26 cellular contexts compared by ENCODE assay signal in genomic region chr5:132884548-132884947, GRCh38. TPM values are rescaled to one million over a fixed set of nuclear protein-coding genes. Genes with fewer than 3 reads are reported as not detected.
A peak's percentile ranks its signal among the peaks of the same experiment; 100 is the strongest.
DNase-seq lines count a peak whose midpoint lies in the region; ATAC-seq lines count a peak whose summit lies in the region.
"Had no signal": no experiment of that assay in that cellular context is flagged by ENCODE, and none has a peak within 500 bp of the region (broad histone marks: within the 10 kb centered on the region; RNA-seq: fewer than 3 reads in every experiment).

No MANE protein-coding gene starts in this region.

- no peak overlapping the region for H3K4me3 Mint-ChIP-seq in activated naive CD4-positive, alpha-beta T cell treated with anti-CD3 and anti-CD28 coated beads for 36 hours
- no peak overlapping the region for H3K4me3 Mint-ChIP-seq in T-cell
- H3K4me3 Mint-ChIP-seq: B cell; CD8-positive, alpha-beta T cell; IgD-negative memory B cell had no signal

- no peak overlapping the region for H3K4me3 ChIP-seq in mesenchymal stem cell (ENCODE audit: insufficient read depth in 1 of 2, low read depth in 1 of 2, low read length in 2 of 2)
- H3K4me3 ChIP-seq: HAP-1, SJCRH30 had no signal

- H2BK120ac ChIP-seq in mesenchymal stem cell (ENCODE audit: low read depth, low read length) = no peak overlapping the region

- CTCF ChIA-PET in activated naive CD4-positive, alpha-beta T cell treated with anti-CD3 and anti-CD28 coated beads for 36 hours (lab: Charles Lee) = interaction anchor here (0.6 to 2.7 kb wide), 4 partner anchors 39 to 498 kb away, joined by 3 to 12 read pairs (median 4); no protein-coding TSS in a partner anchor
- CTCF ChIA-PET in T-cell (lab: Charles Lee) = interaction anchor here in 1 of 2 donors (0.7 kb wide), 1 partner anchor 17 kb away, joined by 3 read pairs; no protein-coding TSS in a partner anchor

- H3K23ac ChIP-seq in mesenchymal stem cell (ENCODE audit: low read length in 2 of 2) = no peak overlapping the region

- peak overlapping the region; percentile 41 for H3K27ac Mint-ChIP-seq in activated naive CD4-positive, alpha-beta T cell treated with anti-CD3 and anti-CD28 coated beads for 36 hours
- H3K27ac Mint-ChIP-seq in T-cell = no peak overlapping the region
- H3K27ac Mint-ChIP-seq: B cell; CD8-positive, alpha-beta T cell had no signal

- H3K14ac ChIP-seq in mesenchymal stem cell (ENCODE audit: low read length in 2 of 2) = no peak overlapping the region

- no peak overlapping the region for H3K4me2 ChIP-seq in mesenchymal stem cell (ENCODE audit: low read length, poor library complexity, severe bottlenecking)
- H3K4me2 ChIP-seq: KMS-11 had no signal

- H3K9me3 ChIP-seq in mesenchymal stem cell (ENCODE audit: control insufficient read depth, low read length) = no peaks in the 10 kb centered on the region
- H3K9me3 ChIP-seq: HAP-1, SJCRH30 had no signal

- no peaks in the 10 kb centered on the region for H3K27me3 Mint-ChIP-seq in activated naive CD4-positive, alpha-beta T cell treated with anti-CD3 and anti-CD28 coated beads for 36 hours (ENCODE audit: low read depth)
- H3K27me3 Mint-ChIP-seq in T-cell = no peaks in the 10 kb centered on the region
- H3K27me3 Mint-ChIP-seq: B cell, IgD-negative memory B cell had no signal

- POLR2A ChIA-PET in T-cell (lab: Charles Lee) = no interaction called here

- no peaks in the 10 kb centered on the region for H3K9me3 Mint-ChIP-seq in activated naive CD4-positive, alpha-beta T cell treated with anti-CD3 and anti-CD28 coated beads for 36 hours
- H3K9me3 Mint-ChIP-seq in T-cell = no peaks in the 10 kb centered on the region
- H3K9me3 Mint-ChIP-seq: CD8-positive, alpha-beta T cell; IgD-negative memory B cell had no signal

- 95% methylated on average over 1 of the region's 2 CpGs for WGBS in mesenchymal stem cell

- H2AK5ac ChIP-seq in mesenchymal stem cell (ENCODE audit: low read length, severe bottlenecking) = no peak overlapping the region

- no peak overlapping the region for H2BK12ac ChIP-seq in mesenchymal stem cell (ENCODE audit: low read length in 2 of 2)

- no peaks in the 10 kb centered on the region for H3K27me3 ChIP-seq in mesenchymal stem cell (ENCODE audit: control insufficient read depth in 1 of 2, insufficient read depth in 1 of 2, low read length in 2 of 2)
- H3K27me3 ChIP-seq: SJCRH30 had no signal

- no peak overlapping the region for H2BK5ac ChIP-seq in mesenchymal stem cell (ENCODE audit: low read depth, low read length, poor library complexity, severe bottlenecking)

- H3K27ac ChIP-seq in mesenchymal stem cell (ENCODE audit: low read length, poor library complexity, severe bottlenecking) = no peak overlapping the region
- H3K27ac ChIP-seq: 22Rv1, C4-2B, KMS-11, SJCRH30 had no signal

- peaks cover 8% of the 10 kb centered on the region for H3K79me1 ChIP-seq in mesenchymal stem cell (replicated peaks; ENCODE audit: low read length, poor library complexity, severe bottlenecking)

- in situ Hi-C loops in SK-MEL-5 (cut with HindIII; ENCODE audit: low pct_unique_long_range_greater_than_20kb, low sequenced_read_pairs) = no loop called here

- peaks cover 2% of the 10 kb centered on the region for H3K4me1 Mint-ChIP-seq in activated naive CD4-positive, alpha-beta T cell treated with anti-CD3 and anti-CD28 coated beads for 36 hours (ENCODE audit: low read depth)
- no peaks in the 10 kb centered on the region for H3K4me1 Mint-ChIP-seq in T-cell

- H3K4ac ChIP-seq in mesenchymal stem cell (ENCODE audit: low read depth in 1 of 2, low read length in 2 of 2) = no peak overlapping the region

- ATAC-seq in T-cell (replicated peaks in 1 of 4) (no peak), left lobe of liver (no peak)
- ATAC-seq: CD8-positive, alpha-beta T cell; PC-3; Right ventricle myocardium inferior had no signal

- H2AFZ ChIP-seq in mesenchymal stem cell (ENCODE audit: low read depth, low read length) = no peak overlapping the region

- peak overlapping the region; percentile 16 for H3K9ac ChIP-seq in mesenchymal stem cell (ENCODE audit: low read length)
- H3K9ac ChIP-seq: KMS-11 had no signal

- H4K91ac ChIP-seq in mesenchymal stem cell (ENCODE audit: low read length) = no peak overlapping the region

- H3K36me3 Mint-ChIP-seq in activated naive CD4-positive, alpha-beta T cell treated with anti-CD3 and anti-CD28 coated beads for 36 hours (ENCODE audit: low read depth) = peaks cover 11% of the 10 kb centered on the region
- peaks cover 38% of the 10 kb centered on the region for H3K36me3 Mint-ChIP-seq in T-cell

- no peak for DNase-seq in activated naive CD4-positive, alpha-beta T cell treated with anti-CD3 and anti-CD28 coated beads for 36 hours
- DNase-seq in activated naive CD4-positive, alpha-beta T cell (lab: John Stamatoyannopoulos, UW) = no peak
- DNase-seq in SK-MEL-5 (ENCODE audit: low read depth, low spot score) (peak; percentile 33), mesenchymal stem cell (no peak), T-cell (no peak), left lobe of liver (ENCODE audit: low spot score) (no peak)
- DNase-seq in activated CD4-positive, alpha-beta T cell treated with anti-CD3 and anti-CD28 coated beads, Interleukin-2, amount 50 U/mL, for 1 hour = no peak
- DNase-seq: Calu3; CD8-positive, alpha-beta T cell; DMS79 treated with DMSO at 0.1 percent for 48 hours; GOT3; MM.1S; NCI-H2029; NCI-H446; NCI-H524 treated with DMSO at 0.1 percent for 48 hours; NCI-H774; NK-92 treated with Interleukin-12 subunit alpha and Interleukin-12 subunit beta, amount 100 ng/mL, for 24 hours; PC-3; SJCRH30 had no signal

- intact Hi-C loops in activated naive CD4-positive, alpha-beta T cell treated with anti-CD3 and anti-CD28 coated beads for 36 hours (cut with micrococcal nuclease) = no loop called here

- peaks cover 25 to 97% of the 10 kb centered on the region in 2 experiments for H3K36me3 ChIP-seq in mesenchymal stem cell (ENCODE audit: control insufficient read depth in 1 of 2, insufficient read depth in 2 of 2, low read depth in 1 of 2, low read length in 2 of 2)

- no peaks in the 10 kb centered on the region for H3K4me1 ChIP-seq in mesenchymal stem cell (ENCODE audit: control insufficient read depth, insufficient read depth, low read depth, low read length)
- H3K4me1 ChIP-seq: HAP-1, SJCRH30 had no signal

- no peak overlapping the region for H2BK15ac ChIP-seq in mesenchymal stem cell (ENCODE audit: low read depth, poor library complexity, severe bottlenecking)

- H4K8ac ChIP-seq in mesenchymal stem cell (ENCODE audit: low read length) = no peak overlapping the region

- H3K18ac ChIP-seq in mesenchymal stem cell (ENCODE audit: low read depth in 1 of 2, low read length in 2 of 2) = no peak overlapping the region

RNA-seq across cellular contexts. Expression of gene LEAP2, which starts 11.1 kb away (rescaled TPM):
- total RNA-seq in activated naive CD4-positive, alpha-beta T cell treated with anti-CD3 and anti-CD28 coated beads for 36 hours = 1 to 10 TPM; 1.8 to 2.0 TPM
- total RNA-seq in SK-MEL-5 (2014; rRNA removed; shearing (Covaris generic)) = 1.1 and 1.9 TPM in 2 replicates
- polyA plus RNA-seq in SK-MEL-5 (2015; cell fraction: cytosol; rRNA removed) = 0.27 and 1.00 TPM in 2 replicates
- polyA plus RNA-seq in SK-MEL-5 (2015; cell fraction: nucleus; rRNA removed) = 21.4 and 27.4 TPM in 2 replicates
- polyA plus RNA-seq in mesenchymal stem cell (2013, experiment 1 of 2) = 0.22 TPM
- 0.15 TPM for polyA plus RNA-seq in mesenchymal stem cell (2013, experiment 2 of 2)
- total RNA-seq in T-cell = 1 to 10 TPM; 1.3 to 6.2 (median 3.7) TPM
- total RNA-seq in left lobe of liver = 168 TPM

RNA-seq across cellular contexts. Expression of gene UQCRQ, which starts 18.1 kb away (rescaled TPM):
- 100 to 1,000 TPM; 677 to 784 TPM for total RNA-seq in activated naive CD4-positive, alpha-beta T cell treated with anti-CD3 and anti-CD28 coated beads for 36 hours
- 261 and 267 TPM in 2 replicates for total RNA-seq in SK-MEL-5 (2014; rRNA removed; shearing (Covaris generic))
- polyA plus RNA-seq in SK-MEL-5 (2015; cell fraction: cytosol; rRNA removed) = 192 and 355 TPM in 2 replicates
- 245 and 338 TPM in 2 replicates for polyA plus RNA-seq in SK-MEL-5 (2015; cell fraction: nucleus; rRNA removed)
- 773 TPM for polyA plus RNA-seq in mesenchymal stem cell (2013, experiment 1 of 2)
- 885 TPM for polyA plus RNA-seq in mesenchymal stem cell (2013, experiment 2 of 2)
- total RNA-seq in T-cell (100 to 1,000 TPM; 119 to 139 (median 132) TPM), left lobe of liver (727 TPM)

RNA-seq across cellular contexts. Expression of gene GDF9, which starts 18.3 kb away (rescaled TPM):
- 1 to 10 TPM in 1 of 2 experiments, under 1 TPM in 1; 0.64 to 1.2 TPM for total RNA-seq in activated naive CD4-positive, alpha-beta T cell treated with anti-CD3 and anti-CD28 coated beads for 36 hours
- 0.11 and 0.13 TPM in 2 replicates for total RNA-seq in SK-MEL-5 (2014; rRNA removed; shearing (Covaris generic))
- 0.17 and 0.94 TPM in 2 replicates for polyA plus RNA-seq in SK-MEL-5 (2015; cell fraction: cytosol; rRNA removed)
- 2.8 and 3.2 TPM in 2 replicates for polyA plus RNA-seq in SK-MEL-5 (2015; cell fraction: nucleus; rRNA removed)
- polyA plus RNA-seq in mesenchymal stem cell (2013, experiment 1 of 2) = 0.01 TPM
- polyA plus RNA-seq in mesenchymal stem cell (2013, experiment 2 of 2) = 0.08 TPM
- total RNA-seq in T-cell = 1 to 10 TPM in 2 of 5 donors, under 1 TPM in 3; 0.63 to 1.9 (median 0.92) TPM
- 0.15 TPM for total RNA-seq in left lobe of liver
- total RNA-seq: PC-3 had no signal
- polyA plus RNA-seq: IgD-negative memory B cell had no signal

RNA-seq across cellular contexts. Expression of gene SHROOM1, which starts 54.1 kb away (rescaled TPM):
- total RNA-seq in activated naive CD4-positive, alpha-beta T cell treated with anti-CD3 and anti-CD28 coated beads for 36 hours = under 1 TPM; 0.21 to 0.64 TPM
- 0.53 and 1.1 TPM in 2 replicates for total RNA-seq in SK-MEL-5 (2014; rRNA removed; shearing (Covaris generic))
- 1.6 and 5.8 TPM in 2 replicates for polyA plus RNA-seq in SK-MEL-5 (2015; cell fraction: cytosol; rRNA removed)
- 1.5 and 3.3 TPM in 2 replicates for polyA plus RNA-seq in SK-MEL-5 (2015; cell fraction: nucleus; rRNA removed)
- 8.7 TPM for polyA plus RNA-seq in mesenchymal stem cell (2013, experiment 1 of 2)
- polyA plus RNA-seq in mesenchymal stem cell (2013, experiment 2 of 2) = 10.3 TPM
- 1 to 10 TPM in 1 of 5 donors, under 1 TPM in 2, not detected in 2; 0.35 to 1.1 (median 0.62) TPM for total RNA-seq in T-cell
- total RNA-seq in left lobe of liver = 41.3 TPM

Comparison
In these comparisons a context has a peak if more than half of its experiments do, and no peak if none do; other contexts are left out.
1. RNA of gene LEAP2, which starts 11.1 kb away (total RNA-seq): 168 TPM in left lobe of liver (single experiment); 1.3 to 6.2 TPM in T-cell, 1.8 to 2.0 TPM in activated naive CD4-positive, alpha-beta T cell treated with anti-CD3 and anti-CD28 coated beads for 36 hours and 1.1 to 1.9 TPM in SK-MEL-5; every median in the first group is over 10 times any median in the second.